Comparison of ENCODE assay signal across 1 cellular context in genomic region chr9:101445353-101446029, GRCh38.
TF ChIP-seq lines count a peak whose summit lies in the region.

No MANE protein-coding gene starts in this region.

TF ChIP-seq in HepG2, 621 proteins besides CTCF, POLR2A, EP300 and RAD21 (continued from another document):
- TF ChIP-seq, protein P1, sequence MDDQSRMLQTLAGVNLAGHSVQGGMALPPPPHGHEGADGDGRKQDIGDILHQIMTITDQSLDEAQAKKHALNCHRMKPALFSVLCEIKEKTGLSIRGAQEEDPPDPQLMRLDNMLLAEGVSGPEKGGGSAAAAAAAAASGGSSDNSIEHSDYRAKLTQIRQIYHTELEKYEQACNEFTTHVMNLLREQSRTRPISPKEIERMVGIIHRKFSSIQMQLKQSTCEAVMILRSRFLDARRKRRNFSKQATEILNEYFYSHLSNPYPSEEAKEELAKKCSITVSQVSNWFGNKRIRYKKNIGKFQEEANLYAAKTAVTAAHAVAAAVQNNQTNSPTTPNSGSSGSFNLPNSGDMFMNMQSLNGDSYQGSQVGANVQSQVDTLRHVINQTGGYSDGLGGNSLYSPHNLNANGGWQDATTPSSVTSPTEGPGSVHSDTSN (CRISPR knock-in tag; IDR thresholded peaks at IDR 0.05; ENCODE audit: borderline replicate concordance) = no peak
- TF ChIP-seq ZNF850 (CRISPR knock-in tag; conservative IDR thresholded peaks at IDR 0.05) = no peak
- peak; percentile 82 for TF ChIP-seq RCOR2 (CRISPR knock-in tag; IDR thresholded peaks at IDR 0.05)
- no peak for TF ChIP-seq RFX1 (IDR thresholded peaks at IDR 0.05)
- no peak for TF ChIP-seq KAT2B (IDR thresholded peaks at IDR 0.05; ENCODE audit: borderline replicate concordance, low read depth, low read length)
- no peak for TF ChIP-seq ARNT2 (CRISPR knock-in tag; IDR thresholded peaks at IDR 0.05; ENCODE audit: low read depth)
- TF ChIP-seq NCOA5 (CRISPR knock-in tag; IDR thresholded peaks at IDR 0.05) = 0 out of 2 replicates have a peak, but pooled peaks have one; percentile 49
- TF ChIP-seq ISL2 (CRISPR knock-in tag; IDR thresholded peaks at IDR 0.05) = peak; percentile 15; the same call in 1 of the 2 replicates
- TF ChIP-seq PLRG1 (conservative IDR thresholded peaks at IDR 0.05) = no peak
- peak; percentile 81 for TF ChIP-seq ONECUT2 (CRISPR knock-in tag; IDR thresholded peaks at IDR 0.05)
- TF ChIP-seq, protein P2, sequence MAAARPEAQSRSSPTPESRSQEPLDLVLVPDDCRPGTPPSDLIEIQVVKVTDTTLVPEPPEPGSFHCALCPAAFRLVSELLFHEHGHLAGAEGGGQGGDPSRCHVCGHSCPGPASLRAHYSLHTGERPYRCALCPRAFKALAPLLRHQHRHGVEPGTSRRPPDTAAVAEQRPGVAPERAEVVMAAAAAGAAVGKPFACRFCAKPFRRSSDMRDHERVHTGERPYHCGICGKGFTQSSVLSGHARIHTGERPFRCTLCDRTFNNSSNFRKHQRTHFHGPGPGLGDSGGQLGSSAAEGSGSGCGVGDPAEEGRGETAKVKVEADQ (CRISPR knock-in tag; IDR thresholded peaks at IDR 0.05; ENCODE audit: borderline replicate concordance) = no peak
- peak; percentile 59; the same call in 1 of the 2 replicates for TF ChIP-seq CREM (IDR thresholded peaks at IDR 0.05)
- no peak for TF ChIP-seq CREM (CRISPR knock-in tag; IDR thresholded peaks at IDR 0.05)
- no peak; the same call in 1 of the 2 replicates for TF ChIP-seq YEATS2 (CRISPR knock-in tag; IDR thresholded peaks at IDR 0.05; ENCODE audit: borderline replicate concordance)
- TF ChIP-seq ZNF574 (CRISPR knock-in tag; IDR thresholded peaks at IDR 0.05) = no peak
- TF ChIP-seq PHF5A (CRISPR knock-in tag; IDR thresholded peaks at IDR 0.05; ENCODE audit: low read depth, unreplicated experiment) = peak; percentile 40
- no peak for TF ChIP-seq ZSCAN20 (CRISPR knock-in tag; IDR thresholded peaks at IDR 0.05; ENCODE audit: borderline replicate concordance)
- TF ChIP-seq MEF2D (CRISPR knock-in tag; IDR thresholded peaks at IDR 0.05) = peak; percentile 87; the same call in 1 of the 2 replicates
TF ChIP-seq in HepG2: peak in this region for 150.
